In the genomic region with DNA sequence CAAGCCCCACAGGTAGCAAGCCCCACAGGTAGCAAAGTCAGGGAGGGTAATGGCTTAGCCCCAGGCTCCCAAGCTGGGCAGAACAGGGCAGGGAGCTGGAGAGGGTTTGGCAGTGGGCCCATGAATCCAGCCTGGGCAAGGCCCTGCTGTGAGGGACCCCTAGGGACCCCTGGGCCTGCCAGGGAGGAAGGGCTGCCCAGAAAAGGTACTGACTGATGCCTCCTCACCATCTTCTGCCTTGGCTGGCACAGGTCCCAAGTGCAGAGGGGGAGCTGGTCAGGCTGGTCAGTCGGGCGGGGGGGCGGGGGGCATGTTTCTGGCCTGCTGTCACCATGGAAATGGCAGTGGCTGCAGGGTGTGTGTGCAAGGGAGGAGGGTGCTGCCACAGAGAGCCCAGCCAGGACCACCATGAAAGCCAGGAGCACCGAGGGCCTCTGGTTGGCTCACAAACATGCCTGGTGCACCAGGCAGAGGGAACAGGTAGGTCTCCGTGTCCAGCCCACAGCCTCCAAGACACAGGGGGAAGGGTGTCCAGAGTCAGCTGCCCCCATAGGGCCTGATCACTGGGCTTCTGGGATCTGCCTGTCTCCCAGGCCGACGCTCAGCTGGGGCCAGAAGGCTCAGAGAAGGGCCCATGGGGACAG, we compare ENCODE assay signal across 8 cellular contexts. TPM values are rescaled to one million over a fixed set of nuclear protein-coding genes. Genes with fewer than 3 reads are reported as not detected.
A peak's percentile ranks its signal among the peaks of the same experiment; 100 is the strongest.
DNase-seq lines count a peak whose midpoint lies in the region; ATAC-seq, FAIRE-seq and TF ChIP-seq lines count a peak whose summit lies in the region.

No MANE protein-coding gene starts in this region.

- H3K27ac ChIP-seq in K562 (ENCODE audit: extremely low read depth, low read depth, low read length) (no peak overlapping the region), adrenal gland (peak overlapping the region in 2 of 5 donors; percentile 75 to 87)

- H3K4me3 ChIP-seq in K562 (no peak overlapping the region; the same call in 1 of the 2 replicates), adrenal gland (no peak overlapping the region)

- no peak overlapping the region for H3K27ac Mint-ChIP-seq in activated naive CD8-positive, alpha-beta T cell treated with anti-CD3 and anti-CD28 coated beads, Interleukin-2, amount 10 ng/mL, durations not matched to agents 7 days and 5 days
- H3K27ac Mint-ChIP-seq in activated naive CD8-positive, alpha-beta T cell treated with anti-CD3 and anti-CD28 coated beads, Interleukin-2, amount 50 U/mL, for 24 hours: no peak overlapping the region
- H3K27ac Mint-ChIP-seq in mesothelial cell of epicardium: no peak overlapping the region

- CTCF ChIA-PET in K562 (lab: Yijun Ruan, JAX; ENCODE audit: low intra/inter-chr PET ratio): no interaction called here

- peaks cover 2% of the 10 kb centered on the region for H3K4me1 Mint-ChIP-seq in activated naive CD8-positive, alpha-beta T cell treated with anti-CD3 and anti-CD28 coated beads, Interleukin-2, amount 10 ng/mL, durations not matched to agents 7 days and 5 days
- H3K4me1 Mint-ChIP-seq in activated naive CD8-positive, alpha-beta T cell treated with anti-CD3 and anti-CD28 coated beads, Interleukin-2, amount 50 U/mL, for 24 hours: peaks cover 9% of the 10 kb centered on the region
- peaks cover 17% of the 10 kb centered on the region for H3K4me1 Mint-ChIP-seq in mesothelial cell of epicardium

- no peak for TF ChIP-seq CTCF in K562 (IDR thresholded peaks at IDR 0.05 in 2 of 3, conservative IDR thresholded peaks at IDR 0.05 in 1 of 3; ENCODE audit: insufficient read depth in 2 of 3, low read depth in 1 of 3, low read length in 3 of 3)
- TF ChIP-seq CTCF in mesothelial cell of epicardium (IDR thresholded peaks at IDR 0.05; ENCODE audit: unreplicated experiment): no peak
- no peak for TF ChIP-seq CTCF in adrenal gland (IDR thresholded peaks at IDR 0.05)

- TF ChIP-seq EP300 in K562 (IDR thresholded peaks at IDR 0.05; ENCODE audit: low read length): no peak

- no peaks in the 10 kb centered on the region; the same call in 1 of the 2 replicates for H4K20me1 ChIP-seq in K562 (replicated peaks; ENCODE audit: control insufficient read depth, insufficient read depth, low read length)

- POLR2A ChIA-PET in activated naive CD8-positive, alpha-beta T cell treated with anti-CD3 and anti-CD28 coated beads, Interleukin-2, amount 10 ng/mL, durations not matched to agents 7 days and 5 days (lab: Charles Lee): interaction anchor here (1.9 kb wide), 1 partner anchor 8 kb away, joined by 5 read pairs; no protein-coding TSS in a partner anchor
- POLR2A ChIA-PET in K562 (lab: Yijun Ruan, JAX): interaction anchor here (1.0 to 1.9 kb wide), 2 partner anchors 7 to 11 kb away, joined by 3 to 8 read pairs; no protein-coding TSS in a partner anchor

- no peaks in the 10 kb centered on the region for H3K9me3 Mint-ChIP-seq in activated naive CD8-positive, alpha-beta T cell treated with anti-CD3 and anti-CD28 coated beads, Interleukin-2, amount 10 ng/mL, durations not matched to agents 7 days and 5 days
- H3K9me3 Mint-ChIP-seq in activated naive CD8-positive, alpha-beta T cell treated with anti-CD3 and anti-CD28 coated beads, Interleukin-2, amount 50 U/mL, for 24 hours: no peaks in the 10 kb centered on the region
- H3K9me3 Mint-ChIP-seq in mesothelial cell of epicardium: no peaks in the 10 kb centered on the region

- 15% methylated on average over 3 of the region's 7 CpGs for WGBS in K562 (ENCODE audit: insufficient coverage, low coverage, missing lambda C conversion rate)
- WGBS in adrenal gland, 4 donors: 43 to 71% (median 56%) methylated on average over 1 to 7 of the region's 7 CpGs

- H3K9me3 ChIP-seq in K562 (replicated peaks; ENCODE audit: control insufficient read depth, insufficient read depth, low read depth, low read length) (no peaks in the 10 kb centered on the region), adrenal gland (replicated peaks in 1 of 3) (no peaks in the 10 kb centered on the region)

- 0 out of 2 replicates have a peak overlapping the region, but pooled peaks have one; percentile 68 for H2AFZ ChIP-seq in K562 (ENCODE audit: low read depth, low read length)

- H3K9me1 ChIP-seq in K562 (ENCODE audit: control insufficient read depth, insufficient read depth, low read length): no peaks in the 10 kb centered on the region

- in situ Hi-C loops in K562 (cut with MboI): no loop called here

- no peak for TF ChIP-seq RAD21 in K562 (CRISPR knock-in tag; conservative IDR thresholded peaks at IDR 0.05 in 1 of 2, IDR thresholded peaks at IDR 0.05 in 1 of 2)

- H3K9ac ChIP-seq in K562 (ENCODE audit: insufficient read depth in 1 of 2, low read depth in 2 of 2, low read length in 2 of 2): peak overlapping the region in 1 of 2 experiments; percentile 87; a peak in 2 of 4 replicates

- peaks cover 0 to 91% of the 10 kb centered on the region in 2 experiments; a peak in 2 of 5 replicates for H3K4me1 ChIP-seq in K562 (replicated peaks in 1 of 2; ENCODE audit: control insufficient read depth in 2 of 2, insufficient read depth in 2 of 2, low read length in 2 of 2)
- H3K4me1 ChIP-seq in adrenal gland (replicated peaks in 1 of 2): peaks cover 6 to 56% of the 10 kb centered on the region in 2 donors

- peaks cover 18% of the 10 kb centered on the region for H3K27me3 Mint-ChIP-seq in activated naive CD8-positive, alpha-beta T cell treated with anti-CD3 and anti-CD28 coated beads, Interleukin-2, amount 10 ng/mL, durations not matched to agents 7 days and 5 days
- H3K27me3 Mint-ChIP-seq in activated naive CD8-positive, alpha-beta T cell treated with anti-CD3 and anti-CD28 coated beads, Interleukin-2, amount 50 U/mL, for 24 hours: peaks cover 14% of the 10 kb centered on the region
- peaks cover 19% of the 10 kb centered on the region for H3K27me3 Mint-ChIP-seq in mesothelial cell of epicardium (ENCODE audit: low read depth)

- TF ChIP-seq POLR2A in K562 (conservative IDR thresholded peaks at IDR 0.05): no peak
- TF ChIP-seq POLR2A in adrenal gland (IDR thresholded peaks at IDR 0.05): no peak

- H3K27me3 ChIP-seq in K562 (ENCODE audit: control insufficient read depth in 2 of 2, insufficient read depth in 2 of 2, low read length in 2 of 2) (peaks cover 0 to 7% of the 10 kb centered on the region in 2 experiments; a peak in 1 of 5 replicates), adrenal gland (no peaks in the 10 kb centered on the region)

- intact Hi-C loops in K562 (cut with micrococcal nuclease): loop anchor here (10.0 kb wide), 1 partner anchor 52 kb away; a partner anchor contains a TSS
- intact Hi-C loops in adrenal gland (cut with DNase I): no loop called here

- peaks cover 3% of the 10 kb centered on the region for H3K36me3 Mint-ChIP-seq in activated naive CD8-positive, alpha-beta T cell treated with anti-CD3 and anti-CD28 coated beads, Interleukin-2, amount 10 ng/mL, durations not matched to agents 7 days and 5 days
- H3K36me3 Mint-ChIP-seq in activated naive CD8-positive, alpha-beta T cell treated with anti-CD3 and anti-CD28 coated beads, Interleukin-2, amount 50 U/mL, for 24 hours (ENCODE audit: low read depth): peaks cover 2% of the 10 kb centered on the region
- no peaks in the 10 kb centered on the region for H3K36me3 Mint-ChIP-seq in mesothelial cell of epicardium

- peak overlapping the region; percentile 53 for H3K4me3 Mint-ChIP-seq in activated naive CD8-positive, alpha-beta T cell treated with anti-CD3 and anti-CD28 coated beads, Interleukin-2, amount 10 ng/mL, durations not matched to agents 7 days and 5 days
- no peak overlapping the region for H3K4me3 Mint-ChIP-seq in activated naive CD8-positive, alpha-beta T cell treated with anti-CD3 and anti-CD28 coated beads, Interleukin-2, amount 50 U/mL, for 24 hours
- H3K4me3 Mint-ChIP-seq in mesothelial cell of epicardium: peak overlapping the region; percentile 36

- ATAC-seq in activated naive CD8-positive, alpha-beta T cell treated with anti-CD3 and anti-CD28 coated beads, Interleukin-2, amount 10 ng/mL, durations not matched to agents 7 days and 5 days (ENCODE audit: low read depth): no peak
- ATAC-seq in activated naive CD8-positive, alpha-beta T cell treated with anti-CD3 and anti-CD28 coated beads, Interleukin-2, amount 50 U/mL, for 24 hours: no peak
- ATAC-seq in K562 (no peak), GM18867 (IDR thresholded peaks at IDR 0.05; ENCODE audit: unreplicated experiment) (no peak)

- FAIRE-seq in K562 (lab: Jason Lieb, UNC): no peak

- H3K36me3 ChIP-seq in K562 (ENCODE audit: control insufficient read depth, insufficient read depth, low read length) (peaks cover 14% of the 10 kb centered on the region; the same call in 1 of the 3 replicates), adrenal gland (replicated peaks in 1 of 2) (peaks cover 0 to 5% of the 10 kb centered on the region in 2 donors)

- no TSS peak for BruUV-seq in K562 (replicated peaks; lab: Mats Ljungman, UMichigan)

- H3K4me2 ChIP-seq in K562 (ENCODE audit: insufficient read depth, low read length): peak overlapping the region; percentile 63; the same call in 1 of the 2 replicates

- H3K79me2 ChIP-seq in K562 (ENCODE audit: control insufficient read depth, insufficient read depth, low read length): no peaks in the 10 kb centered on the region

- no peak for DNase-seq in activated naive CD8-positive, alpha-beta T cell treated with anti-CD3 and anti-CD28 coated beads, Interleukin-2, amount 10 ng/mL, durations not matched to agents 7 days and 5 days
- DNase-seq in activated naive CD8-positive, alpha-beta T cell treated with anti-CD3 and anti-CD28 coated beads, Interleukin-2, amount 50 U/mL, for 24 hours: no peak
- DNase-seq in K562 (ENCODE audit: extremely low read depth in 1 of 4, low spot score in 3 of 4) (no peak), mesothelial cell of epicardium (ENCODE audit: low spot score in 2 of 2, unreplicated experiment in 2 of 2) (no peak), ureter (ENCODE audit: low spot score) (peak; percentile 64), NCI-H2107 treated with DMSO at 0.1 percent for 48 hours (lab: John Stamatoyannopoulos, UW; ENCODE audit: unreplicated experiment) (no peak), adrenal gland (no peak)

RNA-seq across cellular contexts. Expression of a gene that starts 1.5 kb away (rescaled TPM):
- 1 to 10 TPM; 1.2 to 1.6 TPM for total RNA-seq in activated naive CD8-positive, alpha-beta T cell treated with anti-CD3 and anti-CD28 coated beads, Interleukin-2, amount 10 ng/mL, durations not matched to agents 7 days and 5 days
- 2.6 TPM in 1 of 2 replicates, not detected in the other for total RNA-seq in K562 (2011; cell fraction: chromatin; rRNA removed; ENCODE audit: low replicate concordance)
- 0.53 and 1.7 TPM in 2 replicates for total RNA-seq in K562 (2011; cell fraction: nucleolus; rRNA removed)
- total RNA-seq in K562 (2011; cell fraction: nucleoplasm; rRNA removed): 1.2 and 1.5 TPM in 2 replicates
- total RNA-seq in K562 (2014; rRNA removed) (1.7 and 2.0 TPM in 2 replicates), K562 (2014; rRNA removed; fragmentation: Illumina TruSeq; extraction: Trizol) (not detected in 2 replicates), K562 (2015; rRNA removed; fragmentation: Illumina TruSeq; extraction: Trizol) (0.33 and 0.34 TPM in 2 replicates), K562 (2021) (1.2 and 1.7 TPM in 2 replicates), mesothelial cell of epicardium (19.2 to 20.9 TPM (median 19.4 TPM) in 3 replicates), ureter (186 TPM), adrenal gland (10 to 100 TPM; 36.4 to 90.6 (median 56.4) TPM)
- polyA plus RNA-seq in K562 (2011; rRNA removed) (1.0 and 2.2 TPM in 2 replicates), K562 (2014; fragmentation: Illumina TruSeq; extraction: Trizol) (0.18 and 0.51 TPM in 2 replicates), K562 (2014; fragmentation: Nextera tagmentation; extraction: Ambion mirVana) (under 1 TPM; 0.25 to 0.27 TPM), K562 (2014; rRNA removed) (0.16 and 1.2 TPM in 2 replicates), adrenal gland (100 to 1,000 TPM in 2 of 3 donors, 1 to 10 TPM in 1; 5.9 to 193 (median 141) TPM)
- polyA plus RNA-seq in K562 (2011; cell fraction: cytosol; rRNA removed): 4.4 and 9.0 TPM in 2 replicates
- polyA plus RNA-seq in K562 (2011; cell fraction: nucleus; rRNA removed): 4.8 and 11.0 TPM in 2 replicates
- 1.4 and 1.9 TPM in 2 replicates for polyA plus RNA-seq in K562 (2012)
- 0.39 TPM in 1 of 2 replicates, not detected in the other for polyA minus RNA-seq in K562 (2011; rRNA and poly(A)+ RNA removed)
- polyA minus RNA-seq in K562 (2011; cell fraction: cytosol; rRNA and poly(A)+ RNA removed): 1.2 and 2.0 TPM in 2 replicates
- 0.67 and 0.94 TPM in 2 replicates for polyA minus RNA-seq in K562 (2011; cell fraction: nucleus; rRNA and poly(A)+ RNA removed)

RNA-seq across cellular contexts. Expression of a gene that starts 13.5 kb away (rescaled TPM):
- 100 to 1,000 TPM; 445 to 453 TPM for total RNA-seq in activated naive CD8-positive, alpha-beta T cell treated with anti-CD3 and anti-CD28 coated beads, Interleukin-2, amount 10 ng/mL, durations not matched to agents 7 days and 5 days
- not detected in 2 replicates for total RNA-seq in K562 (2011; cell fraction: chromatin; rRNA removed; ENCODE audit: low replicate concordance)
- total RNA-seq in K562 (2011; cell fraction: nucleolus; rRNA removed): not detected in 2 replicates
- 0.29 TPM in 1 of 2 replicates, not detected in the other for total RNA-seq in K562 (2011; cell fraction: nucleoplasm; rRNA removed)
- total RNA-seq in K562 (2014; rRNA removed) (not detected in 2 replicates), K562 (2014; rRNA removed; fragmentation: Illumina TruSeq; extraction: Trizol) (not detected in 2 replicates), K562 (2015; rRNA removed; fragmentation: Illumina TruSeq; extraction: Trizol) (not detected in 2 replicates), K562 (2021) (0.58 and 0.98 TPM in 2 replicates), mesothelial cell of epicardium (17.1 to 28.2 TPM (median 26.6 TPM) in 3 replicates), ureter (127 TPM), adrenal gland (10 to 100 TPM in 3 of 8 donors, 1 to 10 TPM in 5; 1.9 to 20.0 (median 9.3) TPM)
- polyA plus RNA-seq in K562 (2011; rRNA removed) (0.14 and 0.23 TPM in 2 replicates), K562 (2014; fragmentation: Illumina TruSeq; extraction: Trizol) (not detected in 2 replicates), K562 (2014; fragmentation: Nextera tagmentation; extraction: Ambion mirVana) (not detected), K562 (2014; rRNA removed) (0.11 TPM in 1 of 2 replicates, not detected in the other), adrenal gland (100 to 1,000 TPM in 1 of 3 donors, 10 to 100 TPM in 1, 1 to 10 TPM in 1; 5.9 to 157 (median 80.3) TPM)
- 0.31 and 0.46 TPM in 2 replicates for polyA plus RNA-seq in K562 (2011; cell fraction: cytosol; rRNA removed)
- polyA plus RNA-seq in K562 (2011; cell fraction: nucleus; rRNA removed): 0.21 and 1.1 TPM in 2 replicates
- 0.72 TPM in 1 of 2 replicates, not detected in the other for polyA plus RNA-seq in K562 (2012)
- polyA minus RNA-seq in K562 (2011; rRNA and poly(A)+ RNA removed): not detected in 2 replicates
- polyA minus RNA-seq in K562 (2011; cell fraction: cytosol; rRNA and poly(A)+ RNA removed): 3.2 and 9.9 TPM in 2 replicates
- 0.78 and 1.5 TPM in 2 replicates for polyA minus RNA-seq in K562 (2011; cell fraction: nucleus; rRNA and poly(A)+ RNA removed)

RNA-seq across cellular contexts. Expression of a gene that starts 17.9 kb away (rescaled TPM):
- total RNA-seq in activated naive CD8-positive, alpha-beta T cell treated with anti-CD3 and anti-CD28 coated beads, Interleukin-2, amount 10 ng/mL, durations not matched to agents 7 days and 5 days: 10 to 100 TPM; 43.3 to 47.6 TPM
- total RNA-seq in K562 (2011; cell fraction: chromatin; rRNA removed; ENCODE audit: low replicate concordance): 5.0 and 22.4 TPM in 2 replicates
- 19.2 and 23.0 TPM in 2 replicates for total RNA-seq in K562 (2011; cell fraction: nucleolus; rRNA removed)
- total RNA-seq in K562 (2011; cell fraction: nucleoplasm; rRNA removed): 7.6 and 10.1 TPM in 2 replicates
- total RNA-seq in K562 (2014; rRNA removed): 26.4 and 28.3 TPM in 2 replicates
- total RNA-seq in K562 (2014; rRNA removed; fragmentation: Illumina TruSeq; extraction: Trizol): 0.64 and 0.84 TPM in 2 replicates
- total RNA-seq in K562 (2015; rRNA removed; fragmentation: Illumina TruSeq; extraction: Trizol): 6.6 and 8.8 TPM in 2 replicates
- total RNA-seq in K562 (2021): 20.1 and 25.7 TPM in 2 replicates
- polyA plus RNA-seq in K562 (2011; rRNA removed): 5.9 and 6.6 TPM in 2 replicates
- 7.3 and 21.3 TPM in 2 replicates for polyA plus RNA-seq in K562 (2011; cell fraction: cytosol; rRNA removed)
- 19.1 and 36.6 TPM in 2 replicates for polyA plus RNA-seq in K562 (2011; cell fraction: nucleus; rRNA removed)
- polyA plus RNA-seq in K562 (2012): 12.3 and 15.1 TPM in 2 replicates
- polyA plus RNA-seq in K562 (2014; fragmentation: Illumina TruSeq; extraction: Trizol): 1.2 and 6.8 TPM in 2 replicates
- under 1 TPM; 0.21 to 0.25 TPM for polyA plus RNA-seq in K562 (2014; fragmentation: Nextera tagmentation; extraction: Ambion mirVana)
- polyA plus RNA-seq in K562 (2014; rRNA removed): 18.9 and 19.4 TPM in 2 replicates
- polyA minus RNA-seq in K562 (2011; rRNA and poly(A)+ RNA removed): 0.99 and 1.6 TPM in 2 replicates
- 7.5 and 8.6 TPM in 2 replicates for polyA minus RNA-seq in K562 (2011; cell fraction: cytosol; rRNA and poly(A)+ RNA removed)
- polyA minus RNA-seq in K562 (2011; cell fraction: nucleus; rRNA and poly(A)+ RNA removed): 10.3 and 11.8 TPM in 2 replicates
- 13.4 to 14.9 TPM (median 13.6 TPM) in 3 replicates for total RNA-seq in mesothelial cell of epicardium
- total RNA-seq in ureter: 9.7 TPM
- 1 to 10 TPM; 1.4 to 6.2 (median 3.4) TPM for total RNA-seq in adrenal gland
- polyA plus RNA-seq in adrenal gland: 10 to 100 TPM in 2 of 3 donors, under 1 TPM in 1; 0.24 to 19.1 (median 12.7) TPM

RNA-seq across cellular contexts. Expression of a gene that starts 53.2 kb away (rescaled TPM):
- total RNA-seq in activated naive CD8-positive, alpha-beta T cell treated with anti-CD3 and anti-CD28 coated beads, Interleukin-2, amount 10 ng/mL, durations not matched to agents 7 days and 5 days: 1 to 10 TPM; 8.1 to 8.8 TPM
- total RNA-seq in K562 (2011; cell fraction: chromatin; rRNA removed; ENCODE audit: low replicate concordance): not detected in 2 replicates
- 0.39 TPM in 1 of 2 replicates, not detected in the other for total RNA-seq in K562 (2011; cell fraction: nucleolus; rRNA removed)
- total RNA-seq in K562 (2011; cell fraction: nucleoplasm; rRNA removed): not detected in 2 replicates
- total RNA-seq in K562 (2014; rRNA removed) (0.36 TPM in 1 of 2 replicates, not detected in the other), K562 (2014; rRNA removed; fragmentation: Illumina TruSeq; extraction: Trizol) (not detected in 2 replicates), K562 (2015; rRNA removed; fragmentation: Illumina TruSeq; extraction: Trizol) (not detected in 2 replicates), K562 (2021) (0.31 TPM in 1 of 2 replicates, not detected in the other), mesothelial cell of epicardium (4.3 to 6.0 TPM (median 5.6 TPM) in 3 replicates), ureter (1.1 TPM), adrenal gland (10 to 100 TPM in 1 of 8 donors, 1 to 10 TPM in 7; 1.1 to 12.1 (median 1.5) TPM)
- polyA plus RNA-seq in K562 (2011; rRNA removed) (0.09 TPM in 1 of 2 replicates, not detected in the other), K562 (2014; fragmentation: Illumina TruSeq; extraction: Trizol) (not detected in 2 replicates), K562 (2014; fragmentation: Nextera tagmentation; extraction: Ambion mirVana) (not detected), K562 (2014; rRNA removed) (not detected in 2 replicates), adrenal gland (1 to 10 TPM in 2 of 3 donors, not detected in 1; 1.9 to 2.0 TPM)
- polyA plus RNA-seq in K562 (2011; cell fraction: cytosol; rRNA removed): 0.04 and 0.55 TPM in 2 replicates
- polyA plus RNA-seq in K562 (2011; cell fraction: nucleus; rRNA removed): 0.13 TPM in 1 of 2 replicates, not detected in the other
- polyA plus RNA-seq in K562 (2012): 0.12 TPM in 1 of 2 replicates, not detected in the other
- not detected in 2 replicates for polyA minus RNA-seq in K562 (2011; rRNA and poly(A)+ RNA removed)
- polyA minus RNA-seq in K562 (2011; cell fraction: cytosol; rRNA and poly(A)+ RNA removed): not detected in 2 replicates
- 0.33 and 0.40 TPM in 2 replicates for polyA minus RNA-seq in K562 (2011; cell fraction: nucleus; rRNA and poly(A)+ RNA removed)

RNA-seq across cellular contexts. Expression of a gene that starts 53.5 kb away (rescaled TPM):
- 100 to 1,000 TPM; 120 to 132 TPM for total RNA-seq in activated naive CD8-positive, alpha-beta T cell treated with anti-CD3 and anti-CD28 coated beads, Interleukin-2, amount 10 ng/mL, durations not matched to agents 7 days and 5 days
- 154 and 390 TPM in 2 replicates for total RNA-seq in K562 (2011; cell fraction: chromatin; rRNA removed; ENCODE audit: low replicate concordance)
- total RNA-seq in K562 (2011; cell fraction: nucleolus; rRNA removed): 257 and 271 TPM in 2 replicates
- 138 and 156 TPM in 2 replicates for total RNA-seq in K562 (2011; cell fraction: nucleoplasm; rRNA removed)
- 48.1 and 61.0 TPM in 2 replicates for total RNA-seq in K562 (2014; rRNA removed)
- 11.6 and 12.2 TPM in 2 replicates for total RNA-seq in K562 (2014; rRNA removed; fragmentation: Illumina TruSeq; extraction: Trizol)
- 32.3 and 33.4 TPM in 2 replicates for total RNA-seq in K562 (2015; rRNA removed; fragmentation: Illumina TruSeq; extraction: Trizol)
- 107 and 118 TPM in 2 replicates for total RNA-seq in K562 (2021)
- 47.7 and 58.6 TPM in 2 replicates for polyA plus RNA-seq in K562 (2011; rRNA removed)
- 31.6 and 47.1 TPM in 2 replicates for polyA plus RNA-seq in K562 (2011; cell fraction: cytosol; rRNA removed)
- polyA plus RNA-seq in K562 (2011; cell fraction: nucleus; rRNA removed): 383 and 622 TPM in 2 replicates
- 74.0 and 91.7 TPM in 2 replicates for polyA plus RNA-seq in K562 (2012)
- 29.5 and 45.4 TPM in 2 replicates for polyA plus RNA-seq in K562 (2014; fragmentation: Illumina TruSeq; extraction: Trizol)
- under 1 TPM; 0.13 to 0.14 TPM for polyA plus RNA-seq in K562 (2014; fragmentation: Nextera tagmentation; extraction: Ambion mirVana)
- 90.0 and 103 TPM in 2 replicates for polyA plus RNA-seq in K562 (2014; rRNA removed)
- polyA minus RNA-seq in K562 (2011; rRNA and poly(A)+ RNA removed): 13.9 and 22.6 TPM in 2 replicates
- polyA minus RNA-seq in K562 (2011; cell fraction: cytosol; rRNA and poly(A)+ RNA removed): 69.0 and 80.6 TPM in 2 replicates
- polyA minus RNA-seq in K562 (2011; cell fraction: nucleus; rRNA and poly(A)+ RNA removed): 102 and 104 TPM in 2 replicates
- total RNA-seq in mesothelial cell of epicardium: 256 to 261 TPM (median 259 TPM) in 3 replicates
- 169 TPM for total RNA-seq in ureter
- 100 to 1,000 TPM in 2 of 8 donors, 10 to 100 TPM in 6; 36.6 to 102 (median 59.5) TPM for total RNA-seq in adrenal gland
- 100 to 1,000 TPM in 2 of 3 donors, 10 to 100 TPM in 1; 11.8 to 270 (median 142) TPM for polyA plus RNA-seq in adrenal gland
